Comparison of ENCODE assay signal across 8 cellular contexts in the genomic region with DNA sequence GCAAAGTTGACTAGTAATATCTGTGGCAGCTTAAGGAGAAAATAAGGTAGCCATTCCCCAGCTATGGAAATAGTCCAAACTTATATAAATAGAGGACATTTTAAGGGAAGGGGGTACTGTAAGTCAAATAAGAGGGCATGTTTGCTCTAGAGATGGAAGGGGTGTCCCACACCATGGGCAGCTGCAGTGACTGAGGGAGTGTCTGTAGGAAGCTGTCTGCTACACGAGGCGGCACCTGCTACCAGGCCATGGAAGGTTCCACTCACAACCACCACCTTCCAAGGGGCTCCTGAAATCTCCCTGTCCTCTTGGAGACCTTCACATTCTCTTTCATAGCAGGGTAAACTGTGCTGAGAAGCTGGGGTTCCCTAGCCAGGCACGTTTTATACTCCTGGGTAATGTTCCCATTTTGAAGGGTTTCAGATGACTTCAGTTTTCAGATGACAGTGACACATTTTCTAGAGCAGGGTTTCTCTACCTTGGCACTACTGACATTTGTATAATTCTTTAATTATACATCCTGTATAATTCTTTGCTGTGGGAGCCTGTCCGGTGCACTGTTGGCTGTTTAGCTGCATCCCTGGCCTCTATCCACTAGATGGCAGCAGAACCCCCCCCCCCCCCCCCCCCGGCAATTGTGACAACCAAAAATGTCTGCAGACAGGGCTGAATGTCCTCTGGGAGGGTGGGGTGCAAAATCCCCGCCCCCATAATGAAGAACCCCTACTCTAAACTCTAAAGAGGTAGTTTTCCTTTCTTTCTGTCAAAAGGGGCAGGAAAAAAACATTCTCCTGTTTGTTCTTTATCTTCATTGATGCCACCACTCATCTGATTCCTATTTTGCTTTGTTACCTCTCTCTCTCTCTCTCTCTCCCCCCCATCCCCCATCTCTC. TPM values are rescaled to one million over a fixed set of nuclear protein-coding genes. Genes with fewer than 3 reads are reported as not detected.
DNase-seq lines count a peak whose midpoint lies in the region; ATAC-seq and TF ChIP-seq lines count a peak whose summit lies in the region.

No MANE protein-coding gene starts in this region.

- H3K4me3 ChIP-seq in fibroblast of villous mesenchyme (ENCODE audit: low read depth, low read length) (no peak overlapping the region), psoas muscle (no peak overlapping the region)

- CTCF ChIA-PET in WTC11 (lab: Charles Lee), result interaction anchor here (0.6 to 2.3 kb wide), 20 partner anchors 10 to 1586 kb away, joined by 3 to 13 read pairs (median 3); partner anchors contain the start of gene PPFIBP1

- peaks cover 0 to under 1% (median 0%) of the 10 kb centered on the region in 3 donors for H3K27me3 ChIP-seq in psoas muscle (ENCODE audit: insufficient read depth in 3 of 3, low read length in 2 of 3)

- H3K27ac Mint-ChIP-seq in WTC11, result no peak overlapping the region

- peak; percentile 17 for DNase-seq in DMS114 treated with DMSO at 0.1 percent for 48 hours (lab: John Stamatoyannopoulos, UW; ENCODE audit: unreplicated experiment)
- no peak for DNase-seq in WTC11 (ENCODE audit: low spot score)
- DNase-seq in fibroblast of villous mesenchyme (ENCODE audit: low read depth), result no peak
- peak in 1 of 2 donors; percentile 10 for DNase-seq in psoas muscle
- no peak for DNase-seq in NCI-H2227 treated with DMSO at 0.1 percent for 48 hours (lab: John Stamatoyannopoulos, UW)
- DNase-seq in activated effector memory CD4-positive, alpha-beta T cell treated with Interleukin-2 at 50 U/mL for 16 hours, result no peak

- no peak overlapping the region for H3K4me3 Mint-ChIP-seq in WTC11

- intact Hi-C loops in psoas muscle (cut with DNase I), result loop anchor here (2.0 to 5.0 kb wide), 4 partner anchors 132 to 217 kb away; no protein-coding TSS in a partner anchor

- H3K27ac ChIP-seq in psoas muscle, result no peak overlapping the region

- no peaks in the 10 kb centered on the region for H3K4me1 ChIP-seq in psoas muscle

- peaks cover 24% of the 10 kb centered on the region for H3K36me3 Mint-ChIP-seq in WTC11

- POLR2A ChIA-PET in WTC11 (lab: Charles Lee), result no interaction called here

- peaks cover 22% of the 10 kb centered on the region for H3K4me1 Mint-ChIP-seq in WTC11

- no peaks in the 10 kb centered on the region for H3K36me3 ChIP-seq in psoas muscle (ENCODE audit: insufficient read depth in 1 of 2, low read depth in 1 of 2)

- H3K27me3 Mint-ChIP-seq in WTC11 (ENCODE audit: low read depth), result peaks cover 9% of the 10 kb centered on the region

- ATAC-seq in HG03280 (IDR thresholded peaks at IDR 0.05; ENCODE audit: unreplicated experiment), result peak; percentile 50
- no peak for ATAC-seq in WTC11
- ATAC-seq in psoas muscle, result peak in 2 of 4 donors; percentile 53 to 73
- ATAC-seq in GM21737 (IDR thresholded peaks at IDR 0.05; ENCODE audit: unreplicated experiment), result no peak

- TF ChIP-seq CTCF in WTC11 (IDR thresholded peaks at IDR 0.05) (peak; percentile 34; the same call in 1 of the 2 replicates), fibroblast of villous mesenchyme (IDR thresholded peaks at IDR 0.05; ENCODE audit: insufficient read depth, low read depth, low read length) (peak; percentile 73), psoas muscle (IDR thresholded peaks at IDR 0.05) (peak; percentile 40)

- WGBS in psoas muscle, 3 donors, result 37 to 60% (median 44%) methylated on average over 5 of the region's 6 CpGs

- H3K9me3 ChIP-seq in psoas muscle, result no peaks in the 10 kb centered on the region

- peaks cover 33% of the 10 kb centered on the region for H3K9me3 Mint-ChIP-seq in WTC11

TF ChIP-seq in WTC11, 78 proteins besides CTCF, POLR2A, EP300 and RAD21 (continues in another document):
- no peak for TF ChIP-seq FOXJ3 (CRISPR knock-in tag; IDR thresholded peaks at IDR 0.05; ENCODE audit: borderline replicate concordance)
- no peak for TF ChIP-seq MXD4 (CRISPR knock-in tag; IDR thresholded peaks at IDR 0.05; ENCODE audit: borderline replicate concordance)
- TF ChIP-seq, protein P1, sequence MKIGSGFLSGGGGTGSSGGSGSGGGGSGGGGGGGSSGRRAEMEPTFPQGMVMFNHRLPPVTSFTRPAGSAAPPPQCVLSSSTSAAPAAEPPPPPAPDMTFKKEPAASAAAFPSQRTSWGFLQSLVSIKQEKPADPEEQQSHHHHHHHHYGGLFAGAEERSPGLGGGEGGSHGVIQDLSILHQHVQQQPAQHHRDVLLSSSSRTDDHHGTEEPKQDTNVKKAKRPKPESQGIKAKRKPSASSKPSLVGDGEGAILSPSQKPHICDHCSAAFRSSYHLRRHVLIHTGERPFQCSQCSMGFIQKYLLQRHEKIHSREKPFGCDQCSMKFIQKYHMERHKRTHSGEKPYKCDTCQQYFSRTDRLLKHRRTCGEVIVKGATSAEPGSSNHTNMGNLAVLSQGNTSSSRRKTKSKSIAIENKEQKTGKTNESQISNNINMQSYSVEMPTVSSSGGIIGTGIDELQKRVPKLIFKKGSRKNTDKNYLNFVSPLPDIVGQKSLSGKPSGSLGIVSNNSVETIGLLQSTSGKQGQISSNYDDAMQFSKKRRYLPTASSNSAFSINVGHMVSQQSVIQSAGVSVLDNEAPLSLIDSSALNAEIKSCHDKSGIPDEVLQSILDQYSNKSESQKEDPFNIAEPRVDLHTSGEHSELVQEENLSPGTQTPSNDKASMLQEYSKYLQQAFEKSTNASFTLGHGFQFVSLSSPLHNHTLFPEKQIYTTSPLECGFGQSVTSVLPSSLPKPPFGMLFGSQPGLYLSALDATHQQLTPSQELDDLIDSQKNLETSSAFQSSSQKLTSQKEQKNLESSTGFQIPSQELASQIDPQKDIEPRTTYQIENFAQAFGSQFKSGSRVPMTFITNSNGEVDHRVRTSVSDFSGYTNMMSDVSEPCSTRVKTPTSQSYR (CRISPR knock-in tag; IDR thresholded peaks at IDR 0.05), result no peak
- TF ChIP-seq TP53 (CRISPR knock-in tag; IDR thresholded peaks at IDR 0.05), result no peak
- TF ChIP-seq USF1 (CRISPR knock-in tag; IDR thresholded peaks at IDR 0.05), result no peak
- no peak for TF ChIP-seq ZNF263 (CRISPR knock-in tag; IDR thresholded peaks at IDR 0.05; ENCODE audit: low read depth)
- TF ChIP-seq, protein P2, sequence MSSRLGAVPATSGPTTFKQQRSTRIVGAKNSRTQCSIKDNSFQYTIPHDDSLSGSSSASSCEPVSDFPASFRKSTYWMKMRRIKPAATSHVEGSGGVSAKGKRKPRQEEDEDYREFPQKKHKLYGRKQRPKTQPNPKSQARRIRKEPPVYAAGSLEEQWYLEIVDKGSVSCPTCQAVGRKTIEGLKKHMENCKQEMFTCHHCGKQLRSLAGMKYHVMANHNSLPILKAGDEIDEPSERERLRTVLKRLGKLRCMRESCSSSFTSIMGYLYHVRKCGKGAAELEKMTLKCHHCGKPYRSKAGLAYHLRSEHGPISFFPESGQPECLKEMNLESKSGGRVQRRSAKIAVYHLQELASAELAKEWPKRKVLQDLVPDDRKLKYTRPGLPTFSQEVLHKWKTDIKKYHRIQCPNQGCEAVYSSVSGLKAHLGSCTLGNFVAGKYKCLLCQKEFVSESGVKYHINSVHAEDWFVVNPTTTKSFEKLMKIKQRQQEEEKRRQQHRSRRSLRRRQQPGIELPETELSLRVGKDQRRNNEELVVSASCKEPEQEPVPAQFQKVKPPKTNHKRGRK (CRISPR knock-in tag; IDR thresholded peaks at IDR 0.05; ENCODE audit: borderline replicate concordance), result no peak
- TF ChIP-seq SOX15 (CRISPR knock-in tag; IDR thresholded peaks at IDR 0.05), result no peak
- no peak for TF ChIP-seq ATF3 (CRISPR knock-in tag; conservative IDR thresholded peaks at IDR 0.05)
- no peak for TF ChIP-seq ZNF416 (CRISPR knock-in tag; IDR thresholded peaks at IDR 0.05)
- TF ChIP-seq ZNF232 (CRISPR knock-in tag; IDR thresholded peaks at IDR 0.05), result no peak
- TF ChIP-seq NFE2L1 (CRISPR knock-in tag; IDR thresholded peaks at IDR 0.05), result no peak
- TF ChIP-seq E2F1 (CRISPR knock-in tag; IDR thresholded peaks at IDR 0.05), result no peak
- TF ChIP-seq ZMAT4 (CRISPR knock-in tag; IDR thresholded peaks at IDR 0.05), result no peak

RNA-seq across cellular contexts. Expression of gene SMCO2, which starts 11.6 kb away (rescaled TPM):
- total RNA-seq in WTC11 (2021), result 0.32 to 0.71 TPM (median 0.52 TPM) in 3 replicates
- under 0.01 TPM in 1 of 2 replicates, not detected in the other for total RNA-seq in fibroblast of villous mesenchyme
- total RNA-seq in psoas muscle, result not detected
- not detected for polyA plus RNA-seq in psoas muscle
